24 cellular contexts compared by ENCODE assay signal in the genomic region with DNA sequence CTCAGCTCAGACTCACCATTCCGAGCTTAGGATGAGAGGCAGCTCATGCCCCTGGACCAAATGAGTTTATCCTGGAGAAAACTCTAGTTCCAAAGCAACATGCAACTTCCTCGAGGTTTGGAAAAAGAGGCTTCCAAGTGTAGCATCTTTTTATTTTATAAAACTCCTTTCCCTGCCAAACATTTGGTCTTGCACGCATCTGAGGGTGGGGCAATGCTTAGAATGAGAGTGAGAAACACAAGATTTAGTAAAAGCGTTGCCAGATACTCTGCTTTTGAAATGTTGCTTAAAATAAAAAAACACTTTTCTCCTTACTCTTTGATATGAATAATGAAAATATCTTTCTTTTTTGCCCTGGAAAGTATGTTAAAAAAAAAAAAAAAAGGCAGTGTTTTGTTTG.
"Had no signal": no experiment of that assay in that cellular context is flagged by ENCODE, and none has a peak within 500 bp of the region (broad histone marks: within the 10 kb centered on the region; RNA-seq: fewer than 3 reads in every experiment).

No MANE protein-coding gene starts in this region.

- H3K4me3 ChIP-seq: lung, ovary, psoas muscle, skin epidermis, spleen, stomach, thyroid gland, vagina had no signal

- H3K36me3 ChIP-seq: ovary, spleen, stomach, thyroid gland, vagina had no signal

- ATAC-seq: esophagus mucosa; left ventricle myocardium superior; naive thymus-derived CD4-positive, alpha-beta T cell; psoas muscle; right cardiac atrium; stimulated activated effector memory CD8-positive, alpha-beta T cell treated with anti-CD3 and anti-CD28 coated beads, Interleukin-12 subunit alpha, Interleukin-12 subunit beta, amount 100 ng/mL, for 72 hours had no signal

- DNase-seq: cerebellar nuclear complex; cortex of kidney; effector CD4-positive, alpha-beta T cell; foreskin melanocyte; glutamatergic neuron; left ventricle myocardium superior; midbrain; naive thymus-derived CD4-positive, alpha-beta T cell; occipital lobe; ovary; posterior cingulate gyrus; psoas muscle; right cardiac atrium; spleen; stimulated activated naive CD4-positive, alpha-beta T cell treated with Interleukin-2 at 50 U/mL for 16 hours; stomach; thyroid gland; trophoblast cell had no signal

- H3K27ac ChIP-seq: epithelial cell of prostate, ovary, psoas muscle, spleen, stomach, thyroid gland had no signal

- H3K9me3 ChIP-seq: ovary, psoas muscle, spleen, stomach, thyroid gland, vagina had no signal

- H3K4me1 ChIP-seq: psoas muscle, spleen, thyroid gland, vagina had no signal

- H3K27me3 ChIP-seq: ovary, spleen, stomach, thyroid gland, vagina had no signal
